ENCODE assay signal across 8 cellular contexts in genomic region chr7:44750921-44751571, GRCh38. TPM values are rescaled to one million over a fixed set of nuclear protein-coding genes. Genes with fewer than 3 reads are reported as not detected.
A peak's percentile ranks its signal among the peaks of the same experiment; 100 is the strongest.
DNase-seq lines count a peak whose midpoint lies in the region; ATAC-seq and TF ChIP-seq lines count a peak whose summit lies in the region.

No MANE protein-coding gene starts in this region.

- H3K27me3 ChIP-seq in neural cell (ENCODE audit: insufficient read depth, low read depth, low read length) = no peaks in the 10 kb centered on the region
- H3K27me3 ChIP-seq in mesendoderm (ENCODE audit: insufficient read depth, low read length, poor library complexity) = no peaks in the 10 kb centered on the region

- no peak overlapping the region for H3K56ac ChIP-seq in mesendoderm (ENCODE audit: low read length)

- H2BK120ac ChIP-seq in mesendoderm (ENCODE audit: low read depth, low read length) = no peak overlapping the region

- no peak overlapping the region for H3K23ac ChIP-seq in mesendoderm (ENCODE audit: low read length)

- H2AK5ac ChIP-seq in mesendoderm (ENCODE audit: low read length) = no peak overlapping the region

- H3K9ac ChIP-seq in neural cell (ENCODE audit: low read length) (no peak overlapping the region), mesendoderm (ENCODE audit: low read length) (no peak overlapping the region)

- no peaks in the 10 kb centered on the region for H3K9me3 ChIP-seq in neural cell (ENCODE audit: low read length)

- no peak overlapping the region for H2BK15ac ChIP-seq in mesendoderm (replicated peaks; ENCODE audit: low read depth)

- H3K4me2 ChIP-seq in neural cell (ENCODE audit: low read length) (peak overlapping the region; percentile 95), mesendoderm (ENCODE audit: low read length) (no peak overlapping the region)

- no peak overlapping the region for H3K27ac ChIP-seq in neural cell (ENCODE audit: low read length)
- no peak overlapping the region for H3K27ac ChIP-seq in mesendoderm (ENCODE audit: low read depth, low read length)

- H3K79me2 ChIP-seq in neural cell (replicated peaks; ENCODE audit: insufficient read depth, low read length) (peaks cover 56% of the 10 kb centered on the region), mesendoderm (ENCODE audit: control insufficient read depth, insufficient read depth, low read length) (peaks cover 16% of the 10 kb centered on the region)

- H3K4me1 ChIP-seq in mesendoderm (ENCODE audit: control insufficient read depth, low read depth, low read length) = no peaks in the 10 kb centered on the region

- ATAC-seq in GM18502 (IDR thresholded peaks at IDR 0.05; ENCODE audit: poor library complexity, unreplicated experiment) (peak; percentile 68), GM21825 (IDR thresholded peaks at IDR 0.05; ENCODE audit: unreplicated experiment) (peak; percentile 60)

- peaks cover 21% of the 10 kb centered on the region for H3K79me1 ChIP-seq in mesendoderm (ENCODE audit: low read length)

- no peak for TF ChIP-seq CTCF in neural cell (IDR thresholded peaks at IDR 0.05; ENCODE audit: poor library complexity, severe bottlenecking)

- peaks cover 13% of the 10 kb centered on the region for H4K20me1 ChIP-seq in neural cell (ENCODE audit: insufficient read depth)

- no peak overlapping the region for H4K8ac ChIP-seq in mesendoderm (ENCODE audit: low read depth, low read length)

- no peaks in the 10 kb centered on the region for H3F3A ChIP-seq in neural cell (ENCODE audit: insufficient read depth, low read length, poor library complexity, severe bottlenecking)

- no peak overlapping the region for H4K5ac ChIP-seq in mesendoderm (ENCODE audit: low read length)

- H2AFZ ChIP-seq in neural cell (ENCODE audit: low read depth, low read length) = no peak overlapping the region

- no peak overlapping the region for H2BK5ac ChIP-seq in mesendoderm (ENCODE audit: low read length)

- H3K4me3 ChIP-seq in neural cell (ENCODE audit: low read length) (peak overlapping the region; percentile 99), mesendoderm (ENCODE audit: low read length) (no peak overlapping the region)

- H3K9me2 ChIP-seq in neural cell (ENCODE audit: insufficient read depth, low read length) = no peaks in the 10 kb centered on the region

- no peak for TF ChIP-seq EP300 in neural cell (conservative IDR thresholded peaks at IDR 0.05; ENCODE audit: poor library complexity, severe bottlenecking)

- DNase-seq in MV-4-11 (lab: John Stamatoyannopoulos, UW) = peak; percentile 32
- peak; percentile 27 for DNase-seq in activated effector memory CD4-positive, alpha-beta T cell treated with Interleukin-2 at 50 U/mL for 16 hours
- no peak for DNase-seq in mesendoderm
- DNase-seq in putamen (ENCODE audit: low spot score) = no peak
- no peak for DNase-seq in hypothalamus (lab: John Stamatoyannopoulos, UW)

- H3K4ac ChIP-seq in mesendoderm (ENCODE audit: low read depth, low read length) = no peak overlapping the region

- TF ChIP-seq RAD21 in neural cell (conservative IDR thresholded peaks at IDR 0.05) = no peak

- no peak overlapping the region for H3K18ac ChIP-seq in mesendoderm (ENCODE audit: low read length)

- WGBS in mesendoderm (ENCODE audit: extremely low coverage, insufficient coverage, low lambda C conversion rate) = no CpG with 5 or more reads among the region's 6 CpGs

- H3K36me3 ChIP-seq in neural cell (ENCODE audit: insufficient read depth, low read length) = no peaks in the 10 kb centered on the region
- H3K36me3 ChIP-seq in mesendoderm (ENCODE audit: control insufficient read depth, insufficient read depth, low read length) = no peaks in the 10 kb centered on the region

TF ChIP-seq in neural cell, 6 proteins besides CTCF, POLR2A, EP300 and RAD21:
- no peak for TF ChIP-seq EZH2 (IDR thresholded peaks at IDR 0.05; ENCODE audit: borderline replicate concordance, insufficient read depth, low read length, poor library complexity, severe bottlenecking)
- no peak for TF ChIP-seq TAF1 (IDR thresholded peaks at IDR 0.05; ENCODE audit: low read depth)
- TF ChIP-seq SMC3 (conservative IDR thresholded peaks at IDR 0.05; ENCODE audit: poor library complexity) = no peak
- no peak for TF ChIP-seq REST (IDR thresholded peaks at IDR 0.05; ENCODE audit: borderline replicate concordance)
- TF ChIP-seq POLR2AphosphoS5 (IDR thresholded peaks at IDR 0.05) = no peak
- no peak for TF ChIP-seq MXI1 (conservative IDR thresholded peaks at IDR 0.05; ENCODE audit: poor library complexity, severe bottlenecking)

RNA-seq across cellular contexts. Expression of gene ZMIZ2, which starts 2.4 kb away (rescaled TPM):
- 18.3 and 19.8 TPM in 2 replicates for polyA plus RNA-seq in neural cell
- 39.4 and 45.6 TPM in 2 replicates for polyA minus RNA-seq in neural cell
- 33.4 TPM for polyA plus RNA-seq in mesendoderm (2013, experiment 1 of 2)
- polyA plus RNA-seq in mesendoderm (2013, experiment 2 of 2) = 34.8 TPM

RNA-seq across cellular contexts. Expression of gene PPIA, which starts 45.4 kb away (rescaled TPM):
- polyA plus RNA-seq in neural cell = 2,762 and 2,769 TPM in 2 replicates
- 790 and 911 TPM in 2 replicates for polyA minus RNA-seq in neural cell
- polyA plus RNA-seq in mesendoderm (2013, experiment 1 of 2) = 3,157 TPM
- polyA plus RNA-seq in mesendoderm (2013, experiment 2 of 2) = 3,156 TPM

Comparison
In these comparisons a context has a peak if more than half of its experiments do, and no peak if none do; other contexts are left out.
1. DNase-seq: peak in MV-4-11 (single experiment) and activated effector memory CD4-positive, alpha-beta T cell treated with Interleukin-2 at 50 U/mL for 16 hours (single experiment); none in mesendoderm (single experiment), putamen (single experiment) and hypothalamus (0 of 51).